In the genomic region with DNA sequence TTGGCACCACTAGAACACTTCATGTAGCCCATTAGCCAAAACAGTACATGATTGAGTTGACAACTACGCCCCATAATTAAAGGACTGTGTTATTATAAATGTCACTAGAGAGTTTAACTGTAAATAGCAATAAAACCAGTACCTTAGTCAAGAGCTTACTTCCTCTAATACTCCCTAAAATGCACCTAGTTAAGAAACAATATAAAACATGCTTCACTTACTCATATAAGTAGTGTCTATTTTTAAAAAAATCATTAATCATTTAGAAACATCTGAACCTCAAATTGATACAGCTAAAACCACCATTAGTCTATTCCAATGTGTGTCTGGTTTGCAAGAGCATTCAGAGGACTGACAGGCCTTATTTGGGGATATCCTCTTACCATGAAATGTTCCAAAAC, we compare ENCODE assay signal across 13 cellular contexts. TPM values are rescaled to one million over a fixed set of nuclear protein-coding genes. Genes with fewer than 3 reads are reported as not detected.
A peak's percentile ranks its signal among the peaks of the same experiment; 100 is the strongest.
DNase-seq lines count a peak whose midpoint lies in the region; ATAC-seq and TF ChIP-seq lines count a peak whose summit lies in the region.
"Had no signal": no experiment of that assay in that cellular context is flagged by ENCODE, and none has a peak within 500 bp of the region (broad histone marks: within the 10 kb centered on the region; RNA-seq: fewer than 3 reads in every experiment).

No MANE protein-coding gene starts in this region.

- H3K9me3 Mint-ChIP-seq in activated CD4-positive, alpha-beta T cell treated with anti-CD3 and anti-CD28 coated beads for 36 hours (ENCODE audit: low read depth): no peaks in the 10 kb centered on the region
- H3K9me3 Mint-ChIP-seq in activated B cell treated with CpG ODN at 0.5 μM for 24 hours: peaks cover 2% of the 10 kb centered on the region
- H3K9me3 Mint-ChIP-seq in stimulated activated effector memory CD8-positive, alpha-beta T cell treated with anti-CD3 and anti-CD28 coated beads, Interleukin-12 subunit alpha, Interleukin-12 subunit beta, amount 100 ng/mL, for 72 hours: no peaks in the 10 kb centered on the region

- intact Hi-C loops in activated CD4-positive, alpha-beta T cell treated with anti-CD3 and anti-CD28 coated beads for 36 hours (cut with DNase I, micrococcal nuclease): loop anchor here (1.0 to 5.0 kb wide), 4 partner anchors 15 to 86 kb away; no protein-coding TSS in a partner anchor
- intact Hi-C loops in activated B cell treated with CpG ODN at 0.5 μM for 24 hours (cut with micrococcal nuclease): loop anchor here (2.0 kb wide), 2 partner anchors 14 to 22 kb away; no protein-coding TSS in a partner anchor

- peak overlapping the region; percentile 69 for H3K27ac Mint-ChIP-seq in activated CD4-positive, alpha-beta T cell treated with anti-CD3 and anti-CD28 coated beads for 36 hours
- H3K27ac Mint-ChIP-seq in activated B cell treated with CpG ODN at 0.5 μM for 24 hours: peak overlapping the region; percentile 82
- peak overlapping the region; percentile 89 for H3K27ac Mint-ChIP-seq in stimulated activated effector memory CD8-positive, alpha-beta T cell treated with anti-CD3 and anti-CD28 coated beads, Interleukin-12 subunit alpha, Interleukin-12 subunit beta, amount 100 ng/mL, for 72 hours

- DNase-seq in activated CD4-positive, alpha-beta T cell treated with anti-CD3 and anti-CD28 coated beads for 36 hours: no peak
- DNase-seq in activated CD4-positive, alpha-beta T cell treated with anti-CD3 and anti-CD28 coated beads, Interleukin-2, amount 50 U/mL, for 1 hour: no peak
- DNase-seq in activated B cell treated with CpG ODN at 0.5 μM for 24 hours (no peak), dedifferentiated amniotic fluid mesenchymal stem cell (ENCODE audit: extremely low spot score) (no peak), dermis blood vessel endothelial cell (no peak)
- DNase-seq in stimulated activated effector memory CD8-positive, alpha-beta T cell treated with anti-CD3 and anti-CD28 coated beads, Interleukin-12 subunit alpha, Interleukin-12 subunit beta, amount 100 ng/mL, for 72 hours (ENCODE audit: low spot score in 2 of 2): peak in 1 of 2 donors; percentile 26
- DNase-seq: GDM1, heart right ventricle, NCI-H1092, PC-3, uterus had no signal

- CTCF ChIA-PET in activated CD4-positive, alpha-beta T cell treated with anti-CD3 and anti-CD28 coated beads for 36 hours (lab: Charles Lee): interaction anchor here (0.9 to 2.6 kb wide), 14 partner anchors 9 to 150 kb away, joined by 3 to 17 read pairs (median 5); partner anchors contain the start of genes PTP4A2 and SPOCD1
- CTCF ChIA-PET in activated B cell treated with CpG ODN at 0.5 μM for 24 hours (lab: Charles Lee): interaction anchor here (2.0 to 2.4 kb wide), 2 partner anchors 43 to 51 kb away, joined by 9 read pairs; no protein-coding TSS in a partner anchor

- no peak overlapping the region for H3K4me3 Mint-ChIP-seq in activated CD4-positive, alpha-beta T cell treated with anti-CD3 and anti-CD28 coated beads for 36 hours
- H3K4me3 Mint-ChIP-seq in activated B cell treated with CpG ODN at 0.5 μM for 24 hours: peak overlapping the region; percentile 19
- peak overlapping the region; percentile 33 for H3K4me3 Mint-ChIP-seq in stimulated activated effector memory CD8-positive, alpha-beta T cell treated with anti-CD3 and anti-CD28 coated beads, Interleukin-12 subunit alpha, Interleukin-12 subunit beta, amount 100 ng/mL, for 72 hours

- peak; percentile 72 for ATAC-seq in activated CD4-positive, alpha-beta T cell treated with anti-CD3 and anti-CD28 coated beads for 36 hours
- ATAC-seq in HG03378 (IDR thresholded peaks at IDR 0.05; ENCODE audit: unreplicated experiment) (peak; percentile 60), activated B cell treated with CpG ODN at 0.5 μM for 24 hours (ENCODE audit: low read depth) (peak; percentile 63), HG02571 (IDR thresholded peaks at IDR 0.05; ENCODE audit: unreplicated experiment) (no peak)
- peak; percentile 86 for ATAC-seq in stimulated activated effector memory CD8-positive, alpha-beta T cell treated with anti-CD3 and anti-CD28 coated beads, Interleukin-12 subunit alpha, Interleukin-12 subunit beta, amount 100 ng/mL, for 72 hours
- ATAC-seq: heart right ventricle, PC-3 had no signal

- peaks cover 64% of the 10 kb centered on the region for H3K4me1 Mint-ChIP-seq in activated CD4-positive, alpha-beta T cell treated with anti-CD3 and anti-CD28 coated beads for 36 hours
- peaks cover 39% of the 10 kb centered on the region for H3K4me1 Mint-ChIP-seq in activated B cell treated with CpG ODN at 0.5 μM for 24 hours
- peaks cover 53% of the 10 kb centered on the region for H3K4me1 Mint-ChIP-seq in stimulated activated effector memory CD8-positive, alpha-beta T cell treated with anti-CD3 and anti-CD28 coated beads, Interleukin-12 subunit alpha, Interleukin-12 subunit beta, amount 100 ng/mL, for 72 hours

- no peak for TF ChIP-seq CTCF in activated B cell treated with CpG ODN at 0.5 μM for 24 hours (IDR thresholded peaks at IDR 0.05)

- no peaks in the 10 kb centered on the region for H3K27me3 Mint-ChIP-seq in activated CD4-positive, alpha-beta T cell treated with anti-CD3 and anti-CD28 coated beads for 36 hours
- no peaks in the 10 kb centered on the region for H3K27me3 Mint-ChIP-seq in activated B cell treated with CpG ODN at 0.5 μM for 24 hours

- peaks cover 82% of the 10 kb centered on the region for H3K36me3 Mint-ChIP-seq in activated CD4-positive, alpha-beta T cell treated with anti-CD3 and anti-CD28 coated beads for 36 hours (ENCODE audit: low read depth)
- H3K36me3 Mint-ChIP-seq in activated B cell treated with CpG ODN at 0.5 μM for 24 hours (ENCODE audit: low read depth): peaks cover 88% of the 10 kb centered on the region
- peaks cover 100% of the 10 kb centered on the region for H3K36me3 Mint-ChIP-seq in stimulated activated effector memory CD8-positive, alpha-beta T cell treated with anti-CD3 and anti-CD28 coated beads, Interleukin-12 subunit alpha, Interleukin-12 subunit beta, amount 100 ng/mL, for 72 hours

- POLR2A ChIA-PET in activated CD4-positive, alpha-beta T cell treated with anti-CD3 and anti-CD28 coated beads for 36 hours (lab: Charles Lee): interaction anchor here (0.6 to 1.9 kb wide), 5 partner anchors 9 to 45 kb away, joined by 3 to 6 read pairs (median 5); partner anchors contain the start of gene PTP4A2
- POLR2A ChIA-PET in activated B cell treated with CpG ODN at 0.5 μM for 24 hours (lab: Charles Lee): interaction anchor here (0.6 to 2.9 kb wide), 12 partner anchors 9 to 154 kb away, joined by 3 to 14 read pairs (median 6); partner anchors contain the start of gene PTP4A2

RNA-seq across cellular contexts. Expression of gene PTP4A2, which starts 25.3 kb away (rescaled TPM):
- total RNA-seq in activated CD4-positive, alpha-beta T cell treated with anti-CD3 and anti-CD28 coated beads for 36 hours: 100 to 1,000 TPM; 279 to 314 TPM
- 249 and 275 TPM in 2 replicates for total RNA-seq in activated B cell treated with CpG ODN at 0.5 μM for 24 hours
- total RNA-seq in dermis blood vessel endothelial cell: 199 and 243 TPM in 2 replicates
